20 cellular contexts compared by ENCODE assay signal in genomic region chr16:84320511-84320910, GRCh38. TPM values are rescaled to one million over a fixed set of nuclear protein-coding genes. Genes with fewer than 3 reads are reported as not detected.
DNase-seq lines count a peak whose midpoint lies in the region; TF ChIP-seq lines count a peak whose summit lies in the region.
"Had no signal": no experiment of that assay in that cellular context is flagged by ENCODE, and none has a peak within 500 bp of the region (broad histone marks: within the 10 kb centered on the region; RNA-seq: fewer than 3 reads in every experiment).

No MANE protein-coding gene starts in this region.

- H3K23ac ChIP-seq in neuronal stem cell (ENCODE audit: low read depth, low read length, poor library complexity): no peak overlapping the region

- H2BK12ac ChIP-seq in neuronal stem cell (ENCODE audit: low read length): no peak overlapping the region

- H3K4me1 ChIP-seq in neuronal stem cell (ENCODE audit: control insufficient read depth in 2 of 2, insufficient read depth in 1 of 2, low read depth in 1 of 2, low read length in 2 of 2) (peaks cover 2 to 4% of the 10 kb centered on the region in 2 donors), sigmoid colon (no peaks in the 10 kb centered on the region)
- H3K4me1 ChIP-seq: BE2C, BLaER1 had no signal

- DNase-seq in neuronal stem cell (ENCODE audit: low spot score) (no peak), sigmoid colon (peak; percentile 18), DMS153 (lab: John Stamatoyannopoulos, UW) (no peak), cardiac septum (ENCODE audit: low spot score) (no peak), RKO (ENCODE audit: low spot score) (no peak)
- DNase-seq: 8988T; ACHN; BE2C; C1 segment of cervical spinal cord; CD4-positive, alpha-beta memory T cell; CD4-positive, CD25-positive, alpha-beta regulatory T cell; CD8-positive, alpha-beta memory T cell; COR-L47; DMS 273 treated with DMSO at 0.1 percent for 48 hours; DMS79 treated with DMSO at 0.1 percent for 48 hours; GF-D8 had no signal

- H3K4ac ChIP-seq in neuronal stem cell (ENCODE audit: low read length): no peak overlapping the region

- intact Hi-C loops in sigmoid colon (cut with DNase I) (no loop called here), cardiac septum (cut with DNase I) (no loop called here)

- no peaks in the 10 kb centered on the region for H3K79me1 ChIP-seq in neuronal stem cell (ENCODE audit: low read depth, low read length)

- no peak overlapping the region for H3K14ac ChIP-seq in neuronal stem cell (ENCODE audit: low read length)

- peak overlapping the region; percentile 30 for H3K18ac ChIP-seq in neuronal stem cell (ENCODE audit: low read length)

- no peak overlapping the region for H3K4me2 ChIP-seq in neuronal stem cell (ENCODE audit: insufficient read depth, low read length, poor library complexity, severe bottlenecking)
- H3K4me2 ChIP-seq: BLaER1 had no signal

- H2AK5ac ChIP-seq in neuronal stem cell (ENCODE audit: low read depth, low read length): no peak overlapping the region

- no peak for TF ChIP-seq POLR2A in sigmoid colon (IDR thresholded peaks at IDR 0.05)

- H3K9ac ChIP-seq in neuronal stem cell (ENCODE audit: low read depth, low read length, poor library complexity): no peak overlapping the region
- H3K9ac ChIP-seq: BLaER1 had no signal

- no peak for TF ChIP-seq CTCF in sigmoid colon (IDR thresholded peaks at IDR 0.05)

- H4K91ac ChIP-seq in neuronal stem cell (ENCODE audit: low read depth, low read length, poor library complexity): no peak overlapping the region

- H3K27me3 ChIP-seq in neuronal stem cell (ENCODE audit: control insufficient read depth in 3 of 3, insufficient read depth in 3 of 3, low read depth in 1 of 3, low read length in 3 of 3) (no peaks in the 10 kb centered on the region), sigmoid colon (no peaks in the 10 kb centered on the region)
- H3K27me3 ChIP-seq: BLaER1 had no signal

- no peak overlapping the region for H2AFZ ChIP-seq in neuronal stem cell (ENCODE audit: low read length)

- H2BK120ac ChIP-seq in neuronal stem cell (ENCODE audit: low read depth, low read length): no peak overlapping the region

- H3K9me3 ChIP-seq in neuronal stem cell (replicated peaks in 1 of 2; ENCODE audit: control insufficient read depth in 2 of 2, insufficient read depth in 1 of 2, low read depth in 1 of 2, low read length in 2 of 2) (peaks cover 4 to 7% of the 10 kb centered on the region in 2 donors), sigmoid colon (no peaks in the 10 kb centered on the region)
- H3K9me3 ChIP-seq: BE2C had no signal

- no peak for TF ChIP-seq EP300 in sigmoid colon (IDR thresholded peaks at IDR 0.05)

- no peak overlapping the region for H2BK5ac ChIP-seq in neuronal stem cell (ENCODE audit: low read length)

- no peaks in the 10 kb centered on the region for H3K36me3 ChIP-seq in neuronal stem cell (replicated peaks in 1 of 2; ENCODE audit: control insufficient read depth in 2 of 2, insufficient read depth in 2 of 2, low read length in 2 of 2)
- H3K36me3 ChIP-seq in sigmoid colon: peaks cover 0 to 35% (median 14%) of the 10 kb centered on the region in 4 donors
- H3K36me3 ChIP-seq: BE2C, BLaER1 had no signal

- no peak overlapping the region for H3K27ac ChIP-seq in neuronal stem cell (replicated peaks; ENCODE audit: low read length)
- H3K27ac ChIP-seq in sigmoid colon: no peak overlapping the region
- H3K27ac ChIP-seq: BLaER1 had no signal

- no peak overlapping the region for H2BK15ac ChIP-seq in neuronal stem cell (ENCODE audit: low read length)

- H4K8ac ChIP-seq in neuronal stem cell (ENCODE audit: low read depth, low read length): no peak overlapping the region

- H3K4me3 ChIP-seq in neuronal stem cell (ENCODE audit: low read length in 2 of 2) (no peak overlapping the region), sigmoid colon (no peak overlapping the region)
- H3K4me3 ChIP-seq: BLaER1 had no signal

- WGBS in neuronal stem cell (ENCODE audit: extremely low coverage in 2 of 2, insufficient read length in 2 of 2, insufficient replicate concordance in 1 of 2), 2 donors: no CpG with 5 or more reads among the region's 5 CpGs
- 91 to 95% methylated on average over 5 of the region's 5 CpGs for WGBS in sigmoid colon, 2 donors

RNA-seq across cellular contexts. Expression of gene WFDC1, which starts 25.8 kb away (rescaled TPM):
- 0.13 TPM for polyA plus RNA-seq in neuronal stem cell (2013, experiment 1 of 2)
- polyA plus RNA-seq in neuronal stem cell (2013, experiment 2 of 2): 0.14 TPM
- 100 to 1,000 TPM in 2 of 4 donors, 10 to 100 TPM in 2; 15.3 to 173 (median 103) TPM for total RNA-seq in sigmoid colon
- polyA plus RNA-seq in sigmoid colon: 1 to 10 TPM; 3.0 to 6.6 (median 3.7) TPM
- 1.0 TPM for total RNA-seq in cardiac septum
- total RNA-seq: A673; CD4-positive, alpha-beta memory T cell; CD4-positive, CD25-positive, alpha-beta regulatory T cell; CD8-positive, alpha-beta memory T cell had no signal
- polyA plus RNA-seq: CD14-positive monocyte; CD4-positive, alpha-beta memory T cell; CD4-positive, CD25-positive, alpha-beta regulatory T cell; CD8-positive, alpha-beta memory T cell had no signal

RNA-seq across cellular contexts. Expression of gene ATP2C2, which starts 47.8 kb away (rescaled TPM):
- 0.24 TPM for polyA plus RNA-seq in neuronal stem cell (2013, experiment 1 of 2)
- polyA plus RNA-seq in neuronal stem cell (2013, experiment 2 of 2): 0.47 TPM
- total RNA-seq in sigmoid colon: 1 to 10 TPM in 2 of 4 donors, not detected in 2; 2.5 to 2.8 TPM
- 10 to 100 TPM in 1 of 3 donors, 1 to 10 TPM in 2; 7.2 to 60.7 (median 9.0) TPM for polyA plus RNA-seq in sigmoid colon
- not detected for total RNA-seq in cardiac septum
- total RNA-seq: A673; CD4-positive, alpha-beta memory T cell; CD4-positive, CD25-positive, alpha-beta regulatory T cell; CD8-positive, alpha-beta memory T cell had no signal
- polyA plus RNA-seq: AG04450; CD14-positive monocyte; CD4-positive, alpha-beta memory T cell; CD8-positive, alpha-beta memory T cell had no signal
